ENCODE assay signal across 8 cellular contexts in genomic region chr11:19903620-19904069, GRCh38.
DNase-seq lines count a peak whose midpoint lies in the region; ATAC-seq and TF ChIP-seq lines count a peak whose summit lies in the region.

No MANE protein-coding gene starts in this region.

- no peaks in the 10 kb centered on the region for H3K36me3 ChIP-seq in WERI-Rb-1
- peaks cover 0 to 2% of the 10 kb centered on the region in 2 donors for H3K36me3 ChIP-seq in lung (ENCODE audit: control insufficient read depth in 2 of 2, insufficient read depth in 2 of 2, low read length in 2 of 2)

- H3K27me3 ChIP-seq in WERI-Rb-1 (ENCODE audit: insufficient read depth, low read depth, severe bottlenecking) (peaks cover 26% of the 10 kb centered on the region), lung (ENCODE audit: control insufficient read depth, insufficient read depth) (no peaks in the 10 kb centered on the region)

- TF ChIP-seq CTCF in WERI-Rb-1 (IDR thresholded peaks at IDR 0.05; ENCODE audit: low read depth, low read length) (peak; percentile 71), lung (IDR thresholded peaks at IDR 0.05; ENCODE audit: control extremely low read depth, extremely low read depth) (peak; percentile 39)

- peak; percentile 81 for DNase-seq in COLO829 (ENCODE audit: low spot score)
- peak; percentile 76 for DNase-seq in H4 (ENCODE audit: low spot score)
- peak; percentile 56 for DNase-seq in NCI-H2107 treated with DMSO at 0.1 percent for 48 hours (lab: John Stamatoyannopoulos, UW; ENCODE audit: unreplicated experiment)
- peak; percentile 81 for DNase-seq in WERI-Rb-1
- DNase-seq in dermis blood vessel endothelial cell = peak; percentile 93
- peak; percentile 74 for DNase-seq in lung (ENCODE audit: low spot score)
- DNase-seq in stimulated activated CD8-positive, alpha-beta memory T cell treated with anti-CD3 and anti-CD28 coated beads, Interleukin-4, amount 100 ng/mL, for 48 hours = peak; percentile 77

- no peaks in the 10 kb centered on the region for H3K9me3 ChIP-seq in WERI-Rb-1 (ENCODE audit: severe bottlenecking)
- H3K9me3 ChIP-seq in lung (ENCODE audit: control insufficient read depth in 2 of 2, insufficient read depth in 1 of 2, low read length in 1 of 2) = no peaks in the 10 kb centered on the region

- peak; percentile 53 for ATAC-seq in lung (ENCODE audit: insufficient read depth, low FRiP score)
- no peak for ATAC-seq in HG02642 (IDR thresholded peaks at IDR 0.05; ENCODE audit: poor library complexity, unreplicated experiment)

- WGBS in lung, 2 donors = 46 to 70% methylated on average over 1 of the region's 1 CpG

- H3K4me1 ChIP-seq in lung (ENCODE audit: control insufficient read depth in 2 of 2, insufficient read depth in 2 of 2, low read length in 2 of 2) = peaks cover 0 to 6% of the 10 kb centered on the region in 2 donors

- H3K4me3 ChIP-seq in WERI-Rb-1 (ENCODE audit: low read depth, low read length) (no peak overlapping the region), lung (no peak overlapping the region)

- H3K27ac ChIP-seq in WERI-Rb-1 (no peak overlapping the region), lung (ENCODE audit: low read depth in 1 of 2, low read length in 1 of 2) (no peak overlapping the region)
